1 cellular context compared by ENCODE assay signal in genomic region chr10:75235375-75236177, GRCh38.
TF ChIP-seq lines count a peak whose summit lies in the region.

COMTD1 (minus strand) TSS chr10:75235957; CDS start chr10:75235928, 29 bp downstream.

TF ChIP-seq in K562, 482 proteins besides CTCF, POLR2A, EP300 and RAD21 (continued from another document and continues in another):
- 0 out of 2 replicates have a peak, but pooled peaks have one; percentile 33 for TF ChIP-seq SUPT5H (IDR thresholded peaks at IDR 0.05)
- TF ChIP-seq KLF6 (CRISPR knock-in tag; IDR thresholded peaks at IDR 0.05; ENCODE audit: borderline replicate concordance) = no peak
- no peak for TF ChIP-seq ZNF121 (CRISPR knock-in tag; conservative IDR thresholded peaks at IDR 0.05)
- TF ChIP-seq TOE1 (IDR thresholded peaks at IDR 0.05; ENCODE audit: borderline replicate concordance) = peak; percentile 95
- no peak for TF ChIP-seq TOE1 (CRISPR knock-in tag; IDR thresholded peaks at IDR 0.05; ENCODE audit: borderline replicate concordance, low read depth)
- TF ChIP-seq PATZ1 (CRISPR knock-in tag; IDR thresholded peaks at IDR 0.05; ENCODE audit: borderline replicate concordance) = no peak
- no peak for TF ChIP-seq HDAC6 (IDR thresholded peaks at IDR 0.05; ENCODE audit: low read depth, low read length)
- TF ChIP-seq RFX1 (IDR thresholded peaks at IDR 0.05) = no peak
- no peak for TF ChIP-seq CBX8 (IDR thresholded peaks at IDR 0.05; ENCODE audit: borderline replicate concordance, extremely low read depth, low read depth, low read length, poor library complexity, severe bottlenecking)
- TF ChIP-seq ELF1 (tag; IDR thresholded peaks at IDR 0.05) = peak; percentile 63
- TF ChIP-seq CREB5 (CRISPR knock-in tag; IDR thresholded peaks at IDR 0.05) = no peak
- peak; percentile 94 for TF ChIP-seq E2F3 (CRISPR knock-in tag; IDR thresholded peaks at IDR 0.05)
- TF ChIP-seq NFXL1 (CRISPR knock-in tag; IDR thresholded peaks at IDR 0.05) = no peak
- TF ChIP-seq PHTF2 (CRISPR knock-in tag; IDR thresholded peaks at IDR 0.05) = no peak
- peak; percentile 69; the same call in 1 of the 2 replicates for TF ChIP-seq TARDBP (IDR thresholded peaks at IDR 0.05)
- TF ChIP-seq DNMT1 (IDR thresholded peaks at IDR 0.05) = no peak
- TF ChIP-seq ZNF766 (CRISPR knock-in tag; conservative IDR thresholded peaks at IDR 0.05) = no peak
- TF ChIP-seq COPS2 (conservative IDR thresholded peaks at IDR 0.05) = no peak
- no peak for TF ChIP-seq ZNF212 (CRISPR knock-in tag; IDR thresholded peaks at IDR 0.05)
- TF ChIP-seq ZNF197 (CRISPR knock-in tag; IDR thresholded peaks at IDR 0.05; ENCODE audit: low read depth) = no peak
- TF ChIP-seq NR0B1 (IDR thresholded peaks at IDR 0.05; ENCODE audit: partially characterized antibody) = no peak
- TF ChIP-seq ZSCAN29 (IDR thresholded peaks at IDR 0.05) = peak; percentile 38; the same call in 1 of the 2 replicates
- no peak for TF ChIP-seq C11orf30 (IDR thresholded peaks at IDR 0.05; ENCODE audit: low read depth)
- no peak for TF ChIP-seq PTBP1 (IDR thresholded peaks at IDR 0.05; ENCODE audit: low read depth, low read length)
- no peak for TF ChIP-seq HMG20A (CRISPR knock-in tag; conservative IDR thresholded peaks at IDR 0.05)
- no peak for TF ChIP-seq MXD1 (CRISPR knock-in tag; IDR thresholded peaks at IDR 0.05; ENCODE audit: borderline replicate concordance, poor library complexity, severe bottlenecking)
- TF ChIP-seq POLR2G (IDR thresholded peaks at IDR 0.05; ENCODE audit: low read depth, low read length) = peak; percentile 81
- no peak for TF ChIP-seq HBP1 (CRISPR knock-in tag; IDR thresholded peaks at IDR 0.05)
- no peak; the same call in none of the 2 replicates for TF ChIP-seq ZNF263 (CRISPR knock-in tag; IDR thresholded peaks at IDR 0.05; ENCODE audit: borderline replicate concordance)
- TF ChIP-seq KLF13 (tag; IDR thresholded peaks at IDR 0.05; ENCODE audit: borderline replicate concordance, low read depth) = 0 out of 2 replicates have a peak, but pooled peaks have one; percentile 12
- no peak for TF ChIP-seq PRMT5 (CRISPR knock-in tag; IDR thresholded peaks at IDR 0.05)
- TF ChIP-seq SMARCB1 (IDR thresholded peaks at IDR 0.05; ENCODE audit: insufficient read length, low read depth) = no peak
- TF ChIP-seq SMARCE1 (IDR thresholded peaks at IDR 0.05) = no peak
- no peak for TF ChIP-seq ZBTB40 (IDR thresholded peaks at IDR 0.05)
- no peak for TF ChIP-seq ZBTB40 (CRISPR knock-in tag; IDR thresholded peaks at IDR 0.05)
- TF ChIP-seq BACH1 (tag; IDR thresholded peaks at IDR 0.05) = no peak
- no peak for TF ChIP-seq MLX (CRISPR knock-in tag; conservative IDR thresholded peaks at IDR 0.05)
- no peak for TF ChIP-seq CAMTA2 (CRISPR knock-in tag; conservative IDR thresholded peaks at IDR 0.05)
- no peak for TF ChIP-seq ZFPM2 (CRISPR knock-in tag; IDR thresholded peaks at IDR 0.05)
- no peak for TF ChIP-seq ZNF398 (CRISPR knock-in tag; IDR thresholded peaks at IDR 0.05)
- TF ChIP-seq JUND (IDR thresholded peaks at IDR 0.05; ENCODE audit: borderline replicate concordance, low read depth, low read length) = peak; percentile 60
- TF ChIP-seq JUND (tag; IDR thresholded peaks at IDR 0.05; ENCODE audit: borderline replicate concordance, low read depth, low read length) = no peak
- TF ChIP-seq TAF9B (IDR thresholded peaks at IDR 0.05; ENCODE audit: partially characterized antibody) = no peak
- peak; percentile 42 for TF ChIP-seq KDM5B (IDR thresholded peaks at IDR 0.05; ENCODE audit: insufficient replicate concordance, low read depth, low read length)
- peak; percentile 45 for TF ChIP-seq SAP30 (IDR thresholded peaks at IDR 0.05; ENCODE audit: borderline replicate concordance, insufficient read depth, low read depth, low read length, poor library complexity, severe bottlenecking)
- TF ChIP-seq GATAD2A (IDR thresholded peaks at IDR 0.05) = 0 out of 2 replicates have a peak, but pooled peaks have one; percentile 61
- TF ChIP-seq ZNF124 (CRISPR knock-in tag; IDR thresholded peaks at IDR 0.05) = no peak; the same call in 1 of the 2 replicates
- peak; percentile 55; the same call in 1 of the 2 replicates for TF ChIP-seq ZSCAN32 (CRISPR knock-in tag; IDR thresholded peaks at IDR 0.05)
- no peak for TF ChIP-seq MTF1 (CRISPR knock-in tag; IDR thresholded peaks at IDR 0.05; ENCODE audit: borderline replicate concordance)
- peak; percentile 61; the same call in 1 of the 2 replicates for TF ChIP-seq ZKSCAN1 (IDR thresholded peaks at IDR 0.05; ENCODE audit: low read depth, low read length)
- TF ChIP-seq USF1 (CRISPR knock-in tag; IDR thresholded peaks at IDR 0.05) = peak; percentile 91
